In genomic region chr2:32864337-32864736, GRCh38 we compare ENCODE assay signal across 16 cellular contexts.
DNase-seq lines count a peak whose midpoint lies in the region; TF ChIP-seq lines count a peak whose summit lies in the region.
"Had no signal": no experiment of that assay in that cellular context is flagged by ENCODE, and none has a peak within 500 bp of the region (broad histone marks: within the 10 kb centered on the region; RNA-seq: fewer than 3 reads in every experiment).

No MANE protein-coding gene starts in this region.

- H3K4me1 ChIP-seq in PC-9 (replicated peaks; ENCODE audit: insufficient read depth): peaks cover 35% of the 10 kb centered on the region
- H3K4me1 ChIP-seq: breast epithelium had no signal

- H3K36me3 ChIP-seq in PC-9 (ENCODE audit: low read depth): no peaks in the 10 kb centered on the region
- H3K36me3 ChIP-seq: breast epithelium, heart left ventricle had no signal

- POLR2A ChIA-PET in PC-9 (lab: Charles Lee; ENCODE audit: unreplicated experiment): no interaction called here

- H3F3A ChIP-seq in PC-9 (ENCODE audit: insufficient read depth, low read depth): peaks cover 17% of the 10 kb centered on the region

- H3K9me2 ChIP-seq in PC-9 (ENCODE audit: insufficient read depth): no peaks in the 10 kb centered on the region

- no peaks in the 10 kb centered on the region for H4K20me1 ChIP-seq in PC-9 (ENCODE audit: insufficient read depth)

- H3K4me3 ChIP-seq in PC-9 (no peak overlapping the region), fibroblast of mammary gland (ENCODE audit: control insufficient read depth, low read depth, low read length) (no peak overlapping the region)
- H3K4me3 ChIP-seq: breast epithelium, heart left ventricle had no signal

- H3K27ac ChIP-seq in PC-9: 0 out of 2 replicates have a peak overlapping the region, but pooled peaks have one; percentile 95
- H3K27ac ChIP-seq: breast epithelium, KMS-11, RWPE1 had no signal

- CTCF ChIA-PET in PC-9 (lab: Charles Lee): no interaction called here

- DNase-seq in EL (peak; percentile 83), PC-9 (no peak), fibroblast of mammary gland (ENCODE audit: low read depth) (peak; percentile 71), stromal cell of bone marrow (ENCODE audit: low read depth) (peak; percentile 59), amygdala (lab: John Stamatoyannopoulos, UW) (no peak), 8988T (no peak)
- DNase-seq in NK-92 treated with Interleukin-12 subunit alpha and Interleukin-12 subunit beta, amount 100 ng/mL, for 24 hours (lab: John Stamatoyannopoulos, UW): no peak
- DNase-seq: activated CD4-positive, alpha-beta T cell treated with anti-CD3 and anti-CD28 coated beads, Interleukin-2, amount 10 ng/mL, durations not matched to agents 7 days and 5 days; heart left ventricle; NCI-H187; NCI-H526 treated with DMSO at 0.1 percent for 48 hours; stimulated activated CD4-positive, alpha-beta T cell treated with anti-CD3 and anti-CD28 coated beads, Interleukin-4, amount 100 ng/mL, for 1 hour; T-helper 2 cell had no signal

- H3K27me3 ChIP-seq in PC-9 (ENCODE audit: insufficient read depth, low read depth): no peaks in the 10 kb centered on the region
- H3K27me3 ChIP-seq: breast epithelium, heart left ventricle had no signal

- H3K9me3 ChIP-seq in PC-9 (ENCODE audit: insufficient read depth, low read depth): no peaks in the 10 kb centered on the region
- H3K9me3 ChIP-seq: breast epithelium, heart left ventricle had no signal

- no peak overlapping the region for H2AFZ ChIP-seq in PC-9

- H3K79me2 ChIP-seq in PC-9 (ENCODE audit: low read depth): no peaks in the 10 kb centered on the region

- intact Hi-C loops in PC-9 (cut with micrococcal nuclease; ENCODE audit: unreplicated experiment): no loop called here

- BruUV-seq in PC-9 (replicated peaks; lab: Mats Ljungman, UMichigan): no TSS peak

- no peak overlapping the region for H3K4me2 ChIP-seq in PC-9
- H3K4me2 ChIP-seq: KMS-11 had no signal

- TF ChIP-seq CTCF in PC-9 (conservative IDR thresholded peaks at IDR 0.05) (no peak), fibroblast of mammary gland (conservative IDR thresholded peaks at IDR 0.05; ENCODE audit: control insufficient read depth, insufficient read depth, low read depth, low read length) (no peak)

Comparison
In these comparisons a context has a peak if more than half of its experiments do, and no peak if none do; other contexts are left out.
1. DNase-seq: peak in EL (single experiment), fibroblast of mammary gland (single experiment) and stromal cell of bone marrow (single experiment); none in PC-9 (0 of 2), amygdala (0 of 56), NK-92 treated with Interleukin-12 subunit alpha and Interleukin-12 subunit beta, amount 100 ng/mL, for 24 hours (single experiment) and 8988T (single experiment).